Comparison of ENCODE assay signal across 29 cellular contexts in the genomic region with DNA sequence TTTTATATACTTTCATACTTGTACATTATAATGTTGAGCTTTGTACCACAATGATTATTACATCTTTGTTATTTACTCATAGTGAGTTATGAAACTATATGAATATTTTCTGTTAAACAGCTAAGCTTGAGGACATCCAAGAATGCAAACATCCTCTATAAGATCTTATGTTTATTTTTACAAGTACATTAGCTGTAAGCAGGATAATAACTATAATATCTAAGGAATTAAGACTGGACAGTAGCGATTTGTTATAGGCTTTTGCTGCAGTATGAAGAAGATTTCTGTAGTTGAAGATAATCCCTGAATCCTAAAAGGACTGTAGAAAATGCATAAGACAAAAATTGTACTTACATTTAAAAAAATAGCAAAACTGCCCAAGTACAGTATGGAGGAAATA.
"Had no signal": no experiment of that assay in that cellular context is flagged by ENCODE, and none has a peak within 500 bp of the region (broad histone marks: within the 10 kb centered on the region; RNA-seq: fewer than 3 reads in every experiment).

No MANE protein-coding gene starts in this region.

- DNase-seq: activated CD4-positive, alpha-beta memory T cell treated with anti-CD3 and anti-CD28 coated beads for 36 hours; activated CD4-positive, alpha-beta T cell treated with anti-CD3 and anti-CD28 coated beads for 36 hours; activated CD4-positive, alpha-beta T cell treated with anti-CD3 and anti-CD28 coated beads, Interleukin-2, amount 10 ng/mL, durations not matched to agents 24 days and 14 days; activated CD4-positive, CD25-positive, alpha-beta regulatory T cell; activated CD4-positive, CD25-positive, alpha-beta regulatory T cell treated with anti-CD3 and anti-CD28 coated beads, Interleukin-2, amount 50 U/mL, for 72 hours; activated CD8-positive, alpha-beta memory T cell treated with anti-CD3 and anti-CD28 coated beads, Interleukin-2, amount 10 ng/mL, durations not matched to agents 7 days and 5 days; activated CD8-positive, alpha-beta memory T cell treated with anti-CD3 and anti-CD28 coated beads, Interleukin-2, amount 50 U/mL, for 4 hours; activated CD8-positive, alpha-beta T cell treated with anti-CD3 and anti-CD28 coated beads, Interleukin-2, amount 10 ng/mL, durations not matched to agents 7 days and 5 days; activated effector memory CD4-positive, alpha-beta T cell treated with Interleukin-2 at 50 U/mL for 16 hours; activated gamma-delta T cell treated with Interleukin-2 at 50 U/mL for 16 hours; activated naive CD4-positive, alpha-beta T cell treated with anti-CD3 and anti-CD28 coated beads, Interleukin-2, amount 50 U/mL, for 16 hours; activated naive CD4-positive, alpha-beta T cell treated with Interleukin-2 at 50 U/mL for 16 hours; activated T-cell treated with anti-CD3 and anti-CD28 coated beads, Interleukin-2, amount 50 U/mL, for 1 hour; adrenal gland; amygdala; aorta; body of pancreas; caudate nucleus; colonic mucosa; effector CD8-positive, alpha-beta T cell; esophagus squamous epithelium; foreskin fibroblast; head of caudate nucleus; T-helper 2 cell had no signal

- H3K36me3 ChIP-seq: adrenal gland, colonic mucosa, esophagus squamous epithelium had no signal

- H3K4me1 ChIP-seq: adrenal gland, body of pancreas, colonic mucosa, esophagus squamous epithelium had no signal

- ATAC-seq: activated CD4-positive, alpha-beta T cell treated with anti-CD3 and anti-CD28 coated beads for 36 hours; activated CD8-positive, alpha-beta memory T cell treated with anti-CD3 and anti-CD28 coated beads, Interleukin-2, amount 10 ng/mL, durations not matched to agents 7 days and 5 days; activated CD8-positive, alpha-beta T cell treated with anti-CD3 and anti-CD28 coated beads, Interleukin-2, amount 10 ng/mL, durations not matched to agents 7 days and 5 days; activated T-helper 17 cell treated with anti-CD3 and anti-CD28 coated beads, Interleukin-2, amount 50 U/mL, for 72 hours; body of pancreas had no signal

- H3K9me3 ChIP-seq: adrenal gland, body of pancreas, colonic mucosa, esophagus squamous epithelium had no signal

- H3K27ac ChIP-seq: adrenal gland, body of pancreas, colonic mucosa, epithelial cell of prostate, esophagus squamous epithelium had no signal

- H3K27me3 ChIP-seq: adrenal gland, body of pancreas, colonic mucosa, esophagus squamous epithelium had no signal

- H3K4me3 ChIP-seq: adrenal gland, body of pancreas, colonic mucosa, esophagus squamous epithelium had no signal

- FAIRE-seq: endometrium, endothelial cell of umbilical vein, frontal cortex had no signal
